In the genomic region with DNA sequence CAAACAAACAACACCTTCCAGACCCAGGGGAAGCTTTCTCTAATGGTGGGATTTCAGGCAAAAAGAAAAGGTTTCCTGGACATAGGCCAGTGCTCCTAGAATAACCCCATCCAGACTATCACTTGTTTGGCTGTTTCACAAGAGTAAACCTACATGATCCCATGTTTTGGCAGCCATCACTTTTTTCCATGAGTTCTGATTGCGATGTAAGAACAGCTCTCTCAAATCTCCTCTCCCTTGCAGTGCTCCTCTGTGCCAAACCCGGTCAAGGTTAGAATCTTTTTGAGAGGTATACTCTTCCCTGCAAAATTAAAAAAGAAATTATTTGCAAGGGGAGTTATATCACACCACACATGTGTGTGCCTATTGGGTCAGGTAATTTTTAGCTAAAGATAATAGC, we compare ENCODE assay signal across 22 cellular contexts. TPM values are rescaled to one million over a fixed set of nuclear protein-coding genes. Genes with fewer than 3 reads are reported as not detected.
"Had no signal": no experiment of that assay in that cellular context is flagged by ENCODE, and none has a peak within 500 bp of the region (broad histone marks: within the 10 kb centered on the region; RNA-seq: fewer than 3 reads in every experiment).

No MANE protein-coding gene starts in this region.

- DNase-seq: colonic mucosa; dermis blood vessel endothelial cell; esophagus squamous epithelium; foreskin fibroblast; hippocampal formation; kidney glomerular epithelial cell; left lung; naive B cell; occipital lobe; pancreas; right lobe of liver; stimulated activated CD4-positive, alpha-beta T cell treated with anti-CD3 and anti-CD28 coated beads, Interleukin-4, amount 100 ng/mL, for 1 hour; stimulated activated CD8-positive, alpha-beta memory T cell treated with anti-CD3 and anti-CD28 coated beads, Interleukin-4, amount 100 ng/mL, for 48 hours; testis; upper lobe of right lung had no signal

- H3K27me3 ChIP-seq: colonic mucosa, pancreas, right lobe of liver, testis, tibial nerve, upper lobe of right lung, vagina had no signal

- H3K36me3 ChIP-seq: colonic mucosa, esophagus squamous epithelium, left lung, pancreas, right lobe of liver, tibial nerve, upper lobe of right lung, vagina had no signal

- H3K4me3 ChIP-seq: colonic mucosa, esophagus squamous epithelium, left lung, lung, pancreas, right lobe of liver, testis, tibial nerve, upper lobe of right lung, vagina had no signal

- FAIRE-seq: pancreas had no signal

- H3K4me1 ChIP-seq: colonic mucosa, esophagus squamous epithelium, left lung, pancreas, right lobe of liver, testis, tibial nerve, upper lobe of right lung, vagina had no signal

- H3K27ac ChIP-seq: colonic mucosa, esophagus squamous epithelium, left lung, pancreas, right lobe of liver, testis, tibial nerve, upper lobe of right lung, vagina had no signal

- ATAC-seq: left lung; pancreas; stimulated activated effector memory CD8-positive, alpha-beta T cell treated with anti-CD3 and anti-CD28 coated beads, Interleukin-12 subunit alpha, Interleukin-12 subunit beta, amount 100 ng/mL, for 72 hours; upper lobe of right lung had no signal

- H3K9me3 ChIP-seq: colonic mucosa, esophagus squamous epithelium, left lung, pancreas, right lobe of liver, testis, tibial nerve, upper lobe of right lung, vagina had no signal

RNA-seq across cellular contexts. Expression of gene GRP, which starts 11.9 kb away (rescaled TPM):
- total RNA-seq: colonic mucosa, dermis blood vessel endothelial cell, epithelial cell of proximal tubule, esophagus squamous epithelium, progenitor cell of endocrine pancreas, right lobe of liver, subcutaneous adipose tissue, tibial nerve, upper lobe of right lung, vagina had no signal

RNA-seq across cellular contexts. Expression of gene RAX, which starts 41.4 kb away (rescaled TPM):
- total RNA-seq: colonic mucosa, dermis blood vessel endothelial cell, epithelial cell of proximal tubule, esophagus squamous epithelium, left lung, lung, occipital lobe, pancreas, progenitor cell of endocrine pancreas, right lobe of liver, subcutaneous adipose tissue, testis, tibial nerve, upper lobe of right lung, vagina had no signal
- polyA plus RNA-seq: pancreas had no signal
